ENCODE assay signal across 6 cellular contexts in the genomic region with DNA sequence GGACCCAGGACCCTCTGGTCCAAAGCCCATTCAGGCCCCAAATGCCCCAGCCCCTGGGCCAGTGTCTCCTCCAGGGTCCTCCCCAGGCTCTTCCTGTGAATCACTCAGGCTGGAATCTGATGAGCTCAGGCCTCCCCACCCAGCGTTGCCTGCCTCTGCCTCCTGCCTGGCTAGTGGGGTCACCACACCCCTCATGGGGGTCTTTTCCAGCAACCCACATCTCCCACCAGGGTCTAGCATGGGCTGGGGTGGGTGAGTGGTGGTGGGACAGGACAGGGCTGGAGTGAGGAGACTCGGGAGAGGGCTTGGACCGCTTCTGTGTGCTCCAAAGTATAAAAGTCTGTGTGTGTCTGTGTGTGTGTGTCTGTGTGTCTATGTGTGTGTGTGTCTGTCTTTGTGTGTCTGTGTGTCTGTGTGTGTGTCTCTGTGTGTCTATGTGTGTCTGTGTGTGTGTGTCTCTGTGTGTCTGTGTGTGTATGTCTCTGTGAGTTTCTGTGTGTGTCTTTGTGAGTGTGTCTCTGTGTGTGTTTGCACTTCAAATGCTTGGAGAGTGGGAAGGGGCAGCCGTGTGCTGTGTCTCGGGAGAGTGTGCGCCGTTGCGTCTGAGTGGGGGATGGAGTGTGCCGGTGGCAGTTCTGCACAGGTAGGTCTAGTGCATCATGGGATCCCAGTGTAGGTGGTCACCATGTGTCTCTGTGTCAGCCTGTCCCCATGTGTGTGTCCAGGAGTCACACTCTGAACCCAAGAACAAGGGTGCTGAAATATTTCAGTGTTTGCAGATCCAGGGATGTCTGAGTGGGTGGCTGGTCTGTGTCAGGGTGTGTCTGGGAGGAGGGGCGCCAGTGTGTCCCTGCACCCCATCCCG. TPM values are rescaled to one million over a fixed set of nuclear protein-coding genes. Genes with fewer than 3 reads are reported as not detected.
A peak's percentile ranks its signal among the peaks of the same experiment; 100 is the strongest.
DNase-seq lines count a peak whose midpoint lies in the region; ATAC-seq and TF ChIP-seq lines count a peak whose summit lies in the region.

No MANE protein-coding gene starts in this region.

- H3K4me2 ChIP-seq in mammary epithelial cell (ENCODE audit: insufficient read depth, low read depth, low read length), result no peak overlapping the region

- H3K4me1 ChIP-seq in HUES6 (ENCODE audit: control insufficient read depth, insufficient read depth, low read length) (peaks cover 43% of the 10 kb centered on the region), mammary epithelial cell (ENCODE audit: insufficient read depth, low read length) (peaks cover 26% of the 10 kb centered on the region), psoas muscle (peaks cover 8% of the 10 kb centered on the region)

- intact Hi-C loops in mammary epithelial cell (cut with micrococcal nuclease), result loop anchor here (1.0 kb wide), 5 partner anchors 9 to 105 kb away; a partner anchor contains a TSS
- intact Hi-C loops in psoas muscle (cut with DNase I), result loop anchor here in 1 of 2 donors (1.0 kb wide), 1 partner anchor 15 kb away; no protein-coding TSS in a partner anchor

- 89% methylated on average over 9 of the region's 11 CpGs for WGBS in mammary epithelial cell (ENCODE audit: low coverage, missing lambda C conversion rate)
- WGBS in psoas muscle, 3 donors, result 70 to 78% (median 76%) methylated on average over 11 of the region's 11 CpGs

- no peak for TF ChIP-seq CTCF in mammary epithelial cell (conservative IDR thresholded peaks at IDR 0.05 in 1 of 2, IDR thresholded peaks at IDR 0.05 in 1 of 2; ENCODE audit: extremely low read depth in 1 of 2, insufficient read depth in 1 of 2, low read depth in 1 of 2, low read length in 2 of 2)
- no peak for TF ChIP-seq CTCF in psoas muscle (IDR thresholded peaks at IDR 0.05)

- H4K20me1 ChIP-seq in mammary epithelial cell (ENCODE audit: insufficient read depth, low read length), result no peaks in the 10 kb centered on the region

- ATAC-seq in psoas muscle (peak in 2 of 4 donors; percentile 9 to 31), GM19328 (IDR thresholded peaks at IDR 0.05; ENCODE audit: unreplicated experiment) (no peak)

- DNase-seq in mammary epithelial cell (peak; percentile 25), psoas muscle (peak; percentile 41 to 71), COLO668 (lab: John Stamatoyannopoulos, UW; ENCODE audit: unreplicated experiment) (no peak), NCI-H510A (lab: John Stamatoyannopoulos, UW) (no peak)

- no peak overlapping the region for H2AFZ ChIP-seq in mammary epithelial cell (ENCODE audit: low read depth, low read length)

- CTCF ChIA-PET in mammary epithelial cell (lab: Charles Lee; ENCODE audit: low non-redundant PET), result interaction anchor here (1.3 kb wide), 1 partner anchor 15 kb away, joined by 8 read pairs; no protein-coding TSS in a partner anchor

- H3K79me2 ChIP-seq in mammary epithelial cell (ENCODE audit: insufficient read depth, low read length), result no peaks in the 10 kb centered on the region

- in situ Hi-C loops in mammary epithelial cell (cut with MboI; ENCODE audit: low sequenced_read_pairs in 2 of 2), result no loop called here

- H3K27me3 ChIP-seq in HUES6 (ENCODE audit: control insufficient read depth, insufficient read depth, low read length) (no peaks in the 10 kb centered on the region), mammary epithelial cell (ENCODE audit: insufficient read depth, low read length) (no peaks in the 10 kb centered on the region), psoas muscle (ENCODE audit: insufficient read depth in 3 of 3, low read length in 2 of 3) (no peaks in the 10 kb centered on the region)

- no TSS peak for BruUV-seq in mammary epithelial cell (replicated peaks; lab: Mats Ljungman, UMichigan)

- peak overlapping the region; percentile 3 for H3K9ac ChIP-seq in HUES6 (ENCODE audit: low read length)
- H3K9ac ChIP-seq in mammary epithelial cell (ENCODE audit: insufficient read depth, low read length), result no peak overlapping the region

- H3K4me3 ChIP-seq in HUES6 (ENCODE audit: low read depth, low read length) (no peak overlapping the region), mammary epithelial cell (replicated peaks in 1 of 3; ENCODE audit: insufficient read depth in 1 of 3, low read depth in 2 of 3, low read length in 3 of 3) (no peak overlapping the region), psoas muscle (no peak overlapping the region)

- H3K36me3 ChIP-seq in HUES6 (ENCODE audit: control insufficient read depth, insufficient read depth, low read length) (no peaks in the 10 kb centered on the region; the same call in 1 of the 2 replicates), mammary epithelial cell (ENCODE audit: insufficient read depth, low read length) (peaks cover 6% of the 10 kb centered on the region), psoas muscle (ENCODE audit: insufficient read depth in 1 of 2, low read depth in 1 of 2) (peaks cover 0 to 5% of the 10 kb centered on the region in 2 donors)

- dilution Hi-C loops in mammary epithelial cell (cut with HindIII; ENCODE audit: low sequenced_read_pairs), result no loop called here

- H3K9me3 ChIP-seq in HUES6 (ENCODE audit: control insufficient read depth, insufficient read depth, low read depth, low read length), result no peaks in the 10 kb centered on the region
- no peaks in the 10 kb centered on the region for H3K9me3 ChIP-seq in mammary epithelial cell (replicated peaks; ENCODE audit: insufficient read depth, low read length)
- no peaks in the 10 kb centered on the region for H3K9me3 ChIP-seq in psoas muscle

- no peak overlapping the region for H3K27ac ChIP-seq in HUES6 (ENCODE audit: low read depth, low read length)
- no peak overlapping the region for H3K27ac ChIP-seq in mammary epithelial cell (ENCODE audit: insufficient read depth, low read depth, low read length)
- H3K27ac ChIP-seq in psoas muscle, result no peak overlapping the region

RNA-seq across cellular contexts. Expression of a gene that starts 8.8 kb away (rescaled TPM):
- total RNA-seq in mammary epithelial cell, result 10 to 100 TPM; 28.5 to 75.6 TPM
- polyA plus RNA-seq in mammary epithelial cell, result 22.4 TPM
- 25.0 TPM for polyA minus RNA-seq in mammary epithelial cell
- 1 to 10 TPM; 3.9 to 6.9 (median 6.1) TPM for total RNA-seq in psoas muscle
- polyA plus RNA-seq in psoas muscle, result 10 to 100 TPM in 1 of 3 donors, 1 to 10 TPM in 2; 1.2 to 38.0 (median 2.0) TPM

RNA-seq across cellular contexts. Expression of a gene that starts 10.6 kb away (rescaled TPM):
- total RNA-seq in mammary epithelial cell (under 1 TPM in 1 of 2 donors, not detected in 1; 0.67 TPM), psoas muscle (10 to 100 TPM in 1 of 4 donors, 1 to 10 TPM in 3; 7.3 to 10.7 (median 9.1) TPM)
- polyA plus RNA-seq in mammary epithelial cell (not detected), psoas muscle (1 to 10 TPM; 2.9 to 8.9 (median 5.5) TPM)
- polyA minus RNA-seq in mammary epithelial cell, result not detected

RNA-seq across cellular contexts. Expression of a gene that starts 17.5 kb away (rescaled TPM):
- 10 to 100 TPM; 56.3 to 69.4 TPM for total RNA-seq in mammary epithelial cell
- polyA plus RNA-seq in mammary epithelial cell, result 75.0 TPM
- polyA minus RNA-seq in mammary epithelial cell, result 32.9 TPM
- 10 to 100 TPM; 12.6 to 33.8 (median 19.9) TPM for total RNA-seq in psoas muscle
- 100 to 1,000 TPM in 1 of 3 donors, 10 to 100 TPM in 2; 55.9 to 152 (median 91.3) TPM for polyA plus RNA-seq in psoas muscle

RNA-seq across cellular contexts. Expression of a gene that starts 20.0 kb away (rescaled TPM):
- total RNA-seq in mammary epithelial cell, result 10 to 100 TPM; 10.1 to 15.5 TPM
- polyA plus RNA-seq in mammary epithelial cell, result 11.0 TPM
- polyA minus RNA-seq in mammary epithelial cell, result 3.0 TPM
- total RNA-seq in psoas muscle, result 10 to 100 TPM; 17.0 to 21.0 (median 18.4) TPM
- polyA plus RNA-seq in psoas muscle, result 10 to 100 TPM; 12.6 to 50.3 (median 24.5) TPM

RNA-seq across cellular contexts. Expression of a gene that starts 35.7 kb away (rescaled TPM):
- under 1 TPM; 0.17 to 0.26 TPM for total RNA-seq in mammary epithelial cell
- polyA plus RNA-seq in mammary epithelial cell, result 0.06 TPM
- not detected for polyA minus RNA-seq in mammary epithelial cell
- total RNA-seq in psoas muscle, result not detected
- polyA plus RNA-seq in psoas muscle, result under 1 TPM in 2 of 3 donors, not detected in 1; 0.04 to 0.05 TPM

Comparison
In these comparisons a context has a peak if more than half of its experiments do, and no peak if none do; other contexts are left out.
1. DNase-seq: peak in mammary epithelial cell (single experiment) and psoas muscle (2 of 2); none in COLO668 (single experiment) and NCI-H510A (single experiment).
2. RNA of a gene that starts 10.6 kb away (total RNA-seq): 7.3 to 10.7 TPM in psoas muscle; 0.67 TPM in mammary epithelial cell; every median in the first group is over 4 times any median in the second.